ENCODE assay signal across 19 cellular contexts in genomic region chr4:81687470-81687869, GRCh38.
"Had no signal": no experiment of that assay in that cellular context is flagged by ENCODE, and none has a peak within 500 bp of the region (broad histone marks: within the 10 kb centered on the region; RNA-seq: fewer than 3 reads in every experiment).

No MANE protein-coding gene starts in this region.

- H3K4me3 ChIP-seq: colonic mucosa, esophagus muscularis mucosa, gastroesophageal sphincter, heart right ventricle, lung, neural progenitor cell, spleen, testis, tibial artery, upper lobe of left lung, uterus had no signal

- H3K4me1 ChIP-seq: colonic mucosa, esophagus muscularis mucosa, foreskin keratinocyte, gastroesophageal sphincter, spleen, testis, upper lobe of left lung, uterus had no signal

- H3K36me3 ChIP-seq: colonic mucosa, esophagus muscularis mucosa, gastroesophageal sphincter, heart right ventricle, neural progenitor cell, spleen, tibial artery, upper lobe of left lung, uterus had no signal

- H3K27me3 ChIP-seq: colonic mucosa, esophagus muscularis mucosa, foreskin keratinocyte, gastroesophageal sphincter, neural progenitor cell, spleen, testis, tibial artery, upper lobe of left lung, uterus had no signal

- H3K79me2 ChIP-seq: parathyroid adenoma had no signal

- ATAC-seq: foreskin keratinocyte; gastroesophageal sphincter; heart right ventricle; stimulated activated memory B cell treated with anti-CD40 and anti-IgM and Interleukin-4, amounts not matched to agents 10 μg/mL and 1 μg/mL and 100 μg/mL, for 72 hours; stimulated activated naive CD8-positive, alpha-beta T cell treated with anti-CD3 and anti-CD28 coated beads, Interleukin-15, Interleukin-2, amounts not matched to agents 100 U/mL and 50 U/mL, for 24 hours had no signal

- H3K4me2 ChIP-seq: neural progenitor cell had no signal

- DNase-seq: colonic mucosa; effector CD8-positive, alpha-beta T cell; endodermal cell; heart right ventricle; islet precursor cell; spleen; stimulated activated naive CD8-positive, alpha-beta T cell treated with anti-CD3 and anti-CD28 coated beads, Interleukin-15, Interleukin-2, amounts not matched to agents 100 U/mL and 50 U/mL, for 24 hours; testis; tibial artery; upper lobe of left lung; uterus had no signal

- H3K9ac ChIP-seq: neural progenitor cell, parathyroid adenoma had no signal

- H3K9me3 ChIP-seq: colonic mucosa, esophagus muscularis mucosa, gastroesophageal sphincter, heart right ventricle, spleen, testis, tibial artery, upper lobe of left lung, uterus had no signal

- H3K27ac ChIP-seq: colonic mucosa, epithelial cell of prostate, esophagus muscularis mucosa, foreskin keratinocyte, gastroesophageal sphincter, heart right ventricle, neural progenitor cell, parathyroid adenoma, spleen, testis, tibial artery, upper lobe of left lung, uterus had no signal
